Comparison of ENCODE assay signal across 8 cellular contexts in genomic region chr6:113971786-113972185, GRCh38. TPM values are rescaled to one million over a fixed set of nuclear protein-coding genes. Genes with fewer than 3 reads are reported as not detected.
A peak's percentile ranks its signal among the peaks of the same experiment; 100 is the strongest.
DNase-seq lines count a peak whose midpoint lies in the region; ATAC-seq and TF ChIP-seq lines count a peak whose summit lies in the region.

No MANE protein-coding gene starts in this region.

- in situ Hi-C loops in astrocyte of the spinal cord (cut with HindIII; ENCODE audit: low sequenced_read_pairs) = no loop called here

- no peaks in the 10 kb centered on the region for H3K9me3 ChIP-seq in KOPT-K1 (ENCODE audit: insufficient read depth, low read length, poor library complexity, severe bottlenecking)

- H3K36me3 ChIP-seq in KOPT-K1 (ENCODE audit: insufficient read depth, low read length) = peaks cover 8% of the 10 kb centered on the region; the same call in 1 of the 2 replicates

- peak overlapping the region; percentile 94 for H3K4me3 ChIP-seq in astrocyte of the spinal cord (ENCODE audit: low read depth, low read length)

- H3K4me1 Mint-ChIP-seq in mesothelial cell of epicardium = peaks cover 31% of the 10 kb centered on the region

- no peak overlapping the region for H3K27ac Mint-ChIP-seq in mesothelial cell of epicardium
- H3K27ac Mint-ChIP-seq in activated naive CD4-positive, alpha-beta T cell treated with anti-CD3 and anti-CD28 coated beads, Interleukin-2, amount 50 U/mL, for 72 hours = peak overlapping the region in 1 of 2 donors; percentile 97

- H3K36me3 Mint-ChIP-seq in mesothelial cell of epicardium = no peaks in the 10 kb centered on the region
- peaks cover 6 to 8% of the 10 kb centered on the region in 2 donors for H3K36me3 Mint-ChIP-seq in activated naive CD4-positive, alpha-beta T cell treated with anti-CD3 and anti-CD28 coated beads, Interleukin-2, amount 50 U/mL, for 72 hours

- peak overlapping the region; percentile 91 for H3K27ac ChIP-seq in KOPT-K1 (ENCODE audit: low read depth, low read length, poor library complexity, severe bottlenecking)

- TF ChIP-seq CTCF in astrocyte of the spinal cord (IDR thresholded peaks at IDR 0.05; ENCODE audit: low read depth, low read length) = no peak
- no peak for TF ChIP-seq CTCF in mesothelial cell of epicardium (IDR thresholded peaks at IDR 0.05; ENCODE audit: unreplicated experiment)

- no peaks in the 10 kb centered on the region for H3K9me3 Mint-ChIP-seq in mesothelial cell of epicardium
- no peaks in the 10 kb centered on the region for H3K9me3 Mint-ChIP-seq in activated naive CD4-positive, alpha-beta T cell treated with anti-CD3 and anti-CD28 coated beads, Interleukin-2, amount 50 U/mL, for 72 hours

- ATAC-seq in GM18868 (IDR thresholded peaks at IDR 0.05; ENCODE audit: unreplicated experiment) = no peak
- no peak for ATAC-seq in activated naive CD4-positive, alpha-beta T cell treated with anti-CD3 and anti-CD28 coated beads, Interleukin-2, amount 50 U/mL, for 72 hours

- no peaks in the 10 kb centered on the region for H3K27me3 Mint-ChIP-seq in mesothelial cell of epicardium (ENCODE audit: low read depth)

- peak overlapping the region; percentile 99 for H3K4me3 Mint-ChIP-seq in mesothelial cell of epicardium

- DNase-seq in ELR (ENCODE audit: low read depth) = peak; percentile 16
- peak; percentile 17 for DNase-seq in astrocyte of the spinal cord (ENCODE audit: low read depth, low spot score)
- no peak for DNase-seq in mesothelial cell of epicardium (ENCODE audit: low spot score in 2 of 2, unreplicated experiment in 2 of 2)
- no peak for DNase-seq in hepatic stellate cell (ENCODE audit: low spot score)
- no peak for DNase-seq in cerebellar nuclear complex (lab: John Stamatoyannopoulos, UW)
- DNase-seq in activated naive CD4-positive, alpha-beta T cell treated with anti-CD3 and anti-CD28 coated beads, Interleukin-2, amount 50 U/mL, for 72 hours (ENCODE audit: low spot score in 2 of 2) = no peak

RNA-seq across cellular contexts. Expression of gene HDAC2, which starts 0.8 kb away (rescaled TPM):
- 263 to 276 TPM (median 273 TPM) in 3 replicates for total RNA-seq in mesothelial cell of epicardium
- total RNA-seq in activated naive CD4-positive, alpha-beta T cell treated with anti-CD3 and anti-CD28 coated beads, Interleukin-2, amount 50 U/mL, for 72 hours = 10 to 100 TPM; 84.6 to 89.7 TPM

Comparison
In these comparisons a context has a peak if more than half of its experiments do, and no peak if none do; other contexts are left out.
1. DNase-seq: peak in ELR (single experiment) and astrocyte of the spinal cord (single experiment); none in mesothelial cell of epicardium (0 of 2), hepatic stellate cell (single experiment), cerebellar nuclear complex (0 of 2) and activated naive CD4-positive, alpha-beta T cell treated with anti-CD3 and anti-CD28 coated beads, Interleukin-2, amount 50 U/mL, for 72 hours (0 of 2).